2 cellular contexts compared by ENCODE assay signal in genomic region chr11:47156951-47157350, GRCh38.
TF ChIP-seq lines count a peak whose summit lies in the region.

No MANE protein-coding gene starts in this region.

TF ChIP-seq in HEK293, 187 proteins besides CTCF, POLR2A, EP300 and RAD21:
- no peak for TF ChIP-seq ZNF324 (tag by site-specific recombination; IDR thresholded peaks at IDR 0.05)
- no peak for TF ChIP-seq ZSCAN16 (tag by site-specific recombination; IDR thresholded peaks at IDR 0.05)
- TF ChIP-seq ZFHX2 (tag by site-specific recombination; conservative IDR thresholded peaks at IDR 0.05), result 0 out of 2 replicates have a peak, but pooled peaks have one; percentile 38
- TF ChIP-seq KLF16 (tag by site-specific recombination; IDR thresholded peaks at IDR 0.05), result no peak
- TF ChIP-seq EGR2 (tag by site-specific recombination; IDR thresholded peaks at IDR 0.05; ENCODE audit: low read depth), result peak; percentile 44; the same call in 1 of the 2 replicates

TF ChIP-seq in K562, 482 proteins besides CTCF, POLR2A, EP300 and RAD21:
- peak; percentile 45 for TF ChIP-seq POLR2G (IDR thresholded peaks at IDR 0.05; ENCODE audit: low read depth, low read length)
- no peak for TF ChIP-seq ZNF146 (CRISPR knock-in tag; IDR thresholded peaks at IDR 0.05; ENCODE audit: unreplicated experiment)
